ENCODE assay signal across 10 cellular contexts in genomic region chr2:171136024-171136423, GRCh38. TPM values are rescaled to one million over a fixed set of nuclear protein-coding genes. Genes with fewer than 3 reads are reported as not detected.
DNase-seq lines count a peak whose midpoint lies in the region; ATAC-seq, FAIRE-seq and TF ChIP-seq lines count a peak whose summit lies in the region.
"Had no signal": no experiment of that assay in that cellular context is flagged by ENCODE, and none has a peak within 500 bp of the region (broad histone marks: within the 10 kb centered on the region; RNA-seq: fewer than 3 reads in every experiment).

No MANE protein-coding gene starts in this region.

- CTCF ChIA-PET in GM12878 (lab: Yijun Ruan, JAX): interaction anchor here (0.5 to 2.5 kb wide), 8 partner anchors 9 to 280 kb away, joined by 3 to 9 read pairs (median 6); partner anchors contain the start of gene GORASP2

- H3K36me3 ChIP-seq in GM12878 (ENCODE audit: control insufficient read depth in 2 of 2, insufficient read depth in 2 of 2, low read length in 1 of 2): peaks cover 2 to 6% of the 10 kb centered on the region in 2 experiments; a peak in 2 of 4 replicates
- no peaks in the 10 kb centered on the region for H3K36me3 ChIP-seq in Peyer's patch
- H3K36me3 ChIP-seq: lower lobe of right lung, tibial nerve had no signal

- intact Hi-C loops in GM12878 (cut with micrococcal nuclease; ENCODE audit: unreplicated experiment) (loop anchor here (2.0 kb wide), 1 partner anchor 21 kb away; no protein-coding TSS in a partner anchor), lower leg skin (cut with DNase I; ENCODE audit: low total_unique reads) (no loop called here)

- peak overlapping the region; percentile 69 for H3K27ac ChIP-seq in GM12878 (ENCODE audit: control insufficient read depth, insufficient read depth)
- no peak overlapping the region for H3K27ac ChIP-seq in Peyer's patch
- H3K27ac ChIP-seq: lower lobe of right lung, tibial nerve had no signal

- DNase-seq in GM12878 (ENCODE audit: low read depth, low spot score): peak; percentile 62
- DNase-seq in HuH-7 (ENCODE audit: low spot score): no peak
- DNase-seq in D341Med (ENCODE audit: low spot score): no peak
- no peak for DNase-seq in lower leg skin (ENCODE audit: low spot score in 2 of 2)
- no peak for DNase-seq in Peyer's patch
- DNase-seq: lower lobe of right lung had no signal

- H3K9me3 ChIP-seq in GM12878 (replicated peaks; ENCODE audit: control insufficient read depth, insufficient read depth, low read length): no peaks in the 10 kb centered on the region; the same call in 2 of the 3 replicates
- H3K9me3 ChIP-seq in Peyer's patch: no peaks in the 10 kb centered on the region
- H3K9me3 ChIP-seq: lower lobe of right lung, tibial nerve had no signal

- H3K79me2 ChIP-seq in GM12878 (ENCODE audit: control insufficient read depth, insufficient read depth, low read length): peaks cover 98% of the 10 kb centered on the region

- no peak for TF ChIP-seq EP300 in GM12878 (IDR thresholded peaks at IDR 0.05; ENCODE audit: borderline replicate concordance in 1 of 2, control insufficient read depth in 1 of 2, low read depth in 2 of 2, low read length in 2 of 2)

- in situ Hi-C loops in GM12878 (cut with MboI): no loop called here

- TF ChIP-seq RAD21 in GM12878 (IDR thresholded peaks at IDR 0.05; ENCODE audit: insufficient read depth, low read depth, low read length): no peak

- BruUV-seq in GM12878 (replicated peaks; lab: Mats Ljungman, UMichigan): no TSS peak

- no peak overlapping the region for H3K9ac ChIP-seq in GM12878 (ENCODE audit: control insufficient read depth, insufficient read depth, low read length)

- peaks cover 28% of the 10 kb centered on the region for H3K4me1 ChIP-seq in GM12878 (ENCODE audit: control insufficient read depth, insufficient read depth, low read length)
- peaks cover 0 to 2% (median 0%) of the 10 kb centered on the region in 4 donors for H3K4me1 ChIP-seq in Peyer's patch

- H3K4me3 ChIP-seq in GM12878 (no peak overlapping the region), lower leg skin (ENCODE audit: low read depth, poor library complexity, severe bottlenecking) (no peak overlapping the region), Peyer's patch (no peak overlapping the region)
- H3K4me3 ChIP-seq: lower lobe of right lung, tibial nerve had no signal

- ATAC-seq in GM18511 (IDR thresholded peaks at IDR 0.05; ENCODE audit: unreplicated experiment): peak; percentile 93
- peak; percentile 62 for ATAC-seq in GM21367 (IDR thresholded peaks at IDR 0.05; ENCODE audit: unreplicated experiment)
- peak; percentile 85 for ATAC-seq in HG03095 (IDR thresholded peaks at IDR 0.05; ENCODE audit: unreplicated experiment)
- ATAC-seq in GM12878: peak; percentile 91
- ATAC-seq: lower lobe of right lung had no signal

- RAD21 ChIA-PET in GM12878 (lab: Charles Lee; ENCODE audit: unreplicated experiment): interaction anchor here (1.3 to 2.3 kb wide), 3 partner anchors 10 to 280 kb away, joined by 4 to 9 read pairs (median 4); no protein-coding TSS in a partner anchor

- no peak for TF ChIP-seq CTCF in GM12878 (IDR thresholded peaks at IDR 0.05 in 2 of 3, conservative IDR thresholded peaks at IDR 0.05 in 1 of 3; ENCODE audit: control insufficient read depth in 2 of 3, extremely low read depth in 1 of 3, insufficient read depth in 1 of 3, low read depth in 3 of 3, low read length in 3 of 3)
- TF ChIP-seq CTCF in lower leg skin (IDR thresholded peaks at IDR 0.05): no peak
- TF ChIP-seq CTCF in Peyer's patch (IDR thresholded peaks at IDR 0.05): no peak

- WGBS in GM12878 (ENCODE audit: insufficient coverage, insufficient replicate concordance, low lambda C conversion rate, missing lambda C conversion rate): 12% methylated on average over 4 of the region's 4 CpGs
- 86 to 88% methylated on average over 4 of the region's 4 CpGs for WGBS in lower leg skin, 2 donors

- no peak overlapping the region for H2AFZ ChIP-seq in GM12878 (ENCODE audit: control insufficient read depth, low read depth, low read length)

- TF ChIP-seq POLR2A in GM12878 (IDR thresholded peaks at IDR 0.05; ENCODE audit: low read depth, low read length): no peak
- no peak for TF ChIP-seq POLR2A in lower leg skin (IDR thresholded peaks at IDR 0.05)
- no peak for TF ChIP-seq POLR2A in Peyer's patch (IDR thresholded peaks at IDR 0.05)

- SMC1A ChIA-PET in GM12878 (lab: Charles Lee; ENCODE audit: uncharacterized antibody, unreplicated experiment): interaction anchor here (0.6 to 5.6 kb wide), 8 partner anchors 8 to 280 kb away, joined by 3 to 69 read pairs (median 4); no protein-coding TSS in a partner anchor

- peaks cover 14% of the 10 kb centered on the region for H4K20me1 ChIP-seq in GM12878 (ENCODE audit: control insufficient read depth, insufficient read depth)

- peak overlapping the region; percentile 64 for H3K4me2 ChIP-seq in GM12878 (ENCODE audit: control insufficient read depth, insufficient read depth)

- POLR2A ChIA-PET in GM12878 (lab: Charles Lee): interaction anchor here (2.0 to 2.6 kb wide), 3 partner anchors 14 to 21 kb away, joined by 6 to 11 read pairs (median 10); no protein-coding TSS in a partner anchor

- H3K27me3 ChIP-seq in GM12878 (replicated peaks in 1 of 2; ENCODE audit: control insufficient read depth in 2 of 2, insufficient read depth in 2 of 2, low read length in 1 of 2) (no peaks in the 10 kb centered on the region), Peyer's patch (no peaks in the 10 kb centered on the region)
- H3K27me3 ChIP-seq: tibial nerve had no signal

- peak; percentile 94 for FAIRE-seq in GM12878 (lab: Jason Lieb, UNC)

TF ChIP-seq in GM12878, 131 proteins besides CTCF, POLR2A, EP300 and RAD21 (continues in another document):
- TF ChIP-seq NR2C2 (IDR thresholded peaks at IDR 0.05; ENCODE audit: borderline replicate concordance, control insufficient read depth, insufficient read length, low read depth) (no peak), BRCA1 (IDR thresholded peaks at IDR 0.05; ENCODE audit: low read depth, low read length) (no peak), ZSCAN29 (IDR thresholded peaks at IDR 0.05) (no peak), EED (IDR thresholded peaks at IDR 0.05; ENCODE audit: low read depth) (peak; percentile 29; the same call in 1 of the 2 replicates), PRDM15 (CRISPR knock-in tag; IDR thresholded peaks at IDR 0.05) (no peak), RUNX3 (IDR thresholded peaks at IDR 0.05; ENCODE audit: low read length) (peak; percentile 65)

RNA-seq across cellular contexts. Expression of gene TLK1, which starts 24.7 kb away (rescaled TPM):
- total RNA-seq in GM12878 (2013; cell fraction: nucleolus; rRNA removed): 122 and 146 TPM in 2 replicates
- total RNA-seq in GM12878 (2014; rRNA removed): 25.1 and 29.0 TPM in 2 replicates
- 48.4 and 51.6 TPM in 2 replicates for total RNA-seq in GM12878 (2014; rRNA removed; fragmentation: Illumina TruSeq; extraction: Trizol)
- 122 TPM in 2 replicates for total RNA-seq in GM12878 (2021)
- polyA plus RNA-seq in GM12878 (2011; ENCODE audit: low read depth): 21.4 TPM
- polyA plus RNA-seq in GM12878 (2011; rRNA removed): 50.2 and 77.0 TPM in 2 replicates
- 13.1 and 18.1 TPM in 2 replicates for polyA plus RNA-seq in GM12878 (2011; cell fraction: cytosol; rRNA removed)
- polyA plus RNA-seq in GM12878 (2011; cell fraction: nucleus; rRNA removed): 21.7 and 25.4 TPM in 2 replicates
- polyA plus RNA-seq in GM12878 (2012): 43.7 and 60.4 TPM in 2 replicates
- polyA plus RNA-seq in GM12878 (2014; fragmentation: Illumina TruSeq; extraction: Trizol): 79.9 and 99.5 TPM in 2 replicates
- polyA plus RNA-seq in GM12878 (2014; fragmentation: Nextera tagmentation; extraction: Ambion mirVana): 100 to 1,000 TPM in 1 of 2 experiments, 10 to 100 TPM in 1; 42.5 to 126 TPM
- 26.3 and 28.4 TPM in 2 replicates for polyA plus RNA-seq in GM12878 (2014; rRNA removed)
- polyA plus RNA-seq in GM12878 (2016; fragmentation: Nextera tagmentation; extraction: Ambion mirVana): 10 to 100 TPM; 64.4 to 71.3 TPM
- polyA minus RNA-seq in GM12878 (2011; rRNA and poly(A)+ RNA removed): 39.4 and 60.5 TPM in 2 replicates
- polyA minus RNA-seq in GM12878 (2011; cell fraction: cytosol; rRNA and poly(A)+ RNA removed): 31.0 and 41.9 TPM in 2 replicates
- 38.4 and 75.1 TPM in 2 replicates for polyA minus RNA-seq in GM12878 (2011; cell fraction: nucleus; rRNA and poly(A)+ RNA removed)
- total RNA-seq in lower leg skin: 10 to 100 TPM; 22.9 to 68.3 (median 26.2) TPM
- 10 to 100 TPM; 26.4 to 99.0 (median 45.0) TPM for total RNA-seq in Peyer's patch
